8 cellular contexts compared by ENCODE assay signal in the genomic region with DNA sequence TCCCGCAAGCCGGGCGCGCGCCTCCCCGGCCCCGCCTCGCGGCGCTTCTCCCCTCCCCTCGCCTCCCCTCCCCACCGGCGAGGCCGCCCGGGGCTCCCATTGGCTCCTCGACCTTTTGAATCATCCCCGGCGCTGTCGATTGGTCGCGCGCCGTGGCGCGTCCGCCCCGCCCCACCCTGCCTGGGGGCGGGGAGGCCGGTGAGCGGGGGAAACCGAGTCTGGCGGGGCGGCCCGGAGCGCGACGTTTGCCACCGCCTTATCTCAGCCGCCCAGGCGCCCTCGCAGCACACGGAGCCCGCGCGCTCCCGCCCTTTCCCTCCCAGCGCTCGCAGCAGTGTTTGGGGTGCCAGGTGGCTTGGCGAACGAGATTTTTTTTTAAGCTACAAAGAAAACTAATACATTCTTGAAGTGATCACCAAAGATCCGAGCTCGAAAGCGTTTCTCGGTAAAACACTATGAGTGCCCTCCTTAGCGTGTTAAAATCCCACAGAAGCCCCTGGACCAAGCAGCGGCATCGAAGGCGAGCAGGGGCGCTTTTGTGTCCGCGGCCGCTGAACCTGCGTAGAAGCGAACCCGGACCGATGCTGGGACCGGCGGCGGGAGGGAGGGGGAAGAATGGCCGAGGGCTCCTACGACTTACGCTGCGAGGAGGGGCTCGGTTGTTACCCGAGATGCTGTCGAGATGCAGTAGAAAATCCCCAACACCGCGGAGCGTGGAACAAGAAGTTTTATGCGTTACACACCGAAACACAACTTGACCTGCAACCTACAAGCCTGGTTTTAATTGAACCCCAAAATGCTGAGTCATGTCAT. TPM values are rescaled to one million over a fixed set of nuclear protein-coding genes. Genes with fewer than 3 reads are reported as not detected.
DNase-seq lines count a peak whose midpoint lies in the region; ATAC-seq and TF ChIP-seq lines count a peak whose summit lies in the region.

No MANE protein-coding gene starts in this region.

- H3K4me3 Mint-ChIP-seq in Caco-2 (ENCODE audit: unreplicated experiment) (peak overlapping the region; percentile 74), endothelial cell (ENCODE audit: unreplicated experiment) (peak overlapping the region; percentile 93)

- BruUV-seq in Caco-2 (replicated peaks; lab: Mats Ljungman, UMichigan) = TSS peak; percentile 89

- H3K9ac ChIP-seq in NT2/D1 (ENCODE audit: insufficient read length, low read depth) = peak overlapping the region; percentile 93

- intact Hi-C loops in Caco-2 (cut with micrococcal nuclease; ENCODE audit: unreplicated experiment) = loop anchor here (1.0 kb wide), 2 partner anchors 10 to 13 kb away; no protein-coding TSS in a partner anchor

- peak; percentile 90 for ATAC-seq in GM21367 (IDR thresholded peaks at IDR 0.05; ENCODE audit: unreplicated experiment)

- TF ChIP-seq CTCF in Caco-2 (IDR thresholded peaks at IDR 0.05; ENCODE audit: insufficient read depth in 1 of 2, low read depth in 1 of 2, low read length in 1 of 2, severe bottlenecking in 1 of 2, unreplicated experiment in 1 of 2) (no peak), endothelial cell (IDR thresholded peaks at IDR 0.05; ENCODE audit: unreplicated experiment) (no peak)

- POLR2A ChIA-PET in Caco-2 (lab: Charles Lee) = interaction anchor here (1.0 to 1.6 kb wide), 3 partner anchors 10 to 350 kb away, joined by 3 to 8 read pairs (median 6); no protein-coding TSS in a partner anchor

- H3K36me3 ChIP-seq in Caco-2 (ENCODE audit: control insufficient read depth, insufficient read depth, low read length) (no peaks in the 10 kb centered on the region; the same call in 1 of the 2 replicates), NT2/D1 (ENCODE audit: insufficient read depth, insufficient read length, low read length) (peaks cover 5% of the 10 kb centered on the region)

- H3K27ac Mint-ChIP-seq in Caco-2 (ENCODE audit: unreplicated experiment) = peak overlapping the region; percentile 80
- peak overlapping the region; percentile 91 for H3K27ac Mint-ChIP-seq in endothelial cell (ENCODE audit: unreplicated experiment)

- peak overlapping the region; percentile 82 for H3K4me3 ChIP-seq in Caco-2 (ENCODE audit: low read depth, low read length)
- H3K4me3 ChIP-seq in NT2/D1 (ENCODE audit: insufficient read length, low read depth) = peak overlapping the region; percentile 90

- no peaks in the 10 kb centered on the region for H3K27me3 ChIP-seq in Caco-2 (replicated peaks; ENCODE audit: control insufficient read depth, insufficient read depth, low read length)
- peaks cover 6% of the 10 kb centered on the region for H3K27me3 ChIP-seq in NT2/D1 (ENCODE audit: insufficient read depth, insufficient read length)

- H3K4me1 Mint-ChIP-seq in Caco-2 (ENCODE audit: low read depth, unreplicated experiment) = peaks cover 24% of the 10 kb centered on the region
- peaks cover 45% of the 10 kb centered on the region for H3K4me1 Mint-ChIP-seq in endothelial cell (ENCODE audit: unreplicated experiment)

- CTCF ChIA-PET in Caco-2 (lab: Charles Lee) = interaction anchor here (1.1 to 2.6 kb wide), 2 partner anchors 10 to 12 kb away, joined by 5 to 11 read pairs; no protein-coding TSS in a partner anchor

- H3K36me3 Mint-ChIP-seq in Caco-2 (ENCODE audit: insufficient read depth, unreplicated experiment) (peaks cover 5% of the 10 kb centered on the region), endothelial cell (ENCODE audit: low read depth, unreplicated experiment) (peaks cover 3% of the 10 kb centered on the region)

- H3K9me3 Mint-ChIP-seq in Caco-2 (ENCODE audit: unreplicated experiment) (no peaks in the 10 kb centered on the region), endothelial cell (ENCODE audit: unreplicated experiment) (no peaks in the 10 kb centered on the region)

- H3K27me3 Mint-ChIP-seq in Caco-2 (ENCODE audit: insufficient read depth, unreplicated experiment) (no peaks in the 10 kb centered on the region), endothelial cell (ENCODE audit: unreplicated experiment) (peaks cover 14% of the 10 kb centered on the region)

- DNase-seq in Caco-2 (peak; percentile 92 to 94), HT1080 (ENCODE audit: low read depth) (peak; percentile 77), NT2/D1 (ENCODE audit: low read depth, low spot score) (peak; percentile 91), endothelial cell (ENCODE audit: low spot score) (peak; percentile 93), middle frontal gyrus (ENCODE audit: extremely low spot score, low spot score) (peak; percentile 93)
- peak; percentile 93 for DNase-seq in activated CD8-positive, alpha-beta memory T cell treated with anti-CD3 and anti-CD28 coated beads, Interleukin-2, amount 50 U/mL, for 48 hours
- peak; percentile 78 to 85 for DNase-seq in stimulated activated CD8-positive, alpha-beta memory T cell treated with anti-CD3 and anti-CD28 coated beads, Interleukin-2, amount 100 ng/mL, for 1 hour (ENCODE audit: low read depth in 2 of 2)

- H3K4me1 ChIP-seq in Caco-2 = peaks cover 23% of the 10 kb centered on the region
- H3K4me1 ChIP-seq in NT2/D1 (ENCODE audit: insufficient read depth, insufficient read length) = peaks cover 2% of the 10 kb centered on the region

- H3K9me3 ChIP-seq in Caco-2 (no peaks in the 10 kb centered on the region), NT2/D1 (ENCODE audit: insufficient read depth, low read length) (peaks cover 32% of the 10 kb centered on the region)

RNA-seq across cellular contexts. Expression of a gene that starts 0.4 kb away (rescaled TPM):
- total RNA-seq in Caco-2 (2022) (127 and 149 TPM in 2 replicates), endothelial cell (ENCODE audit: unreplicated experiment) (178 TPM)
- 37.8 and 45.9 TPM in 2 replicates for total RNA-seq in HT1080 (2014; rRNA removed; shearing (Covaris generic))
- 63.9 and 74.8 TPM in 2 replicates for polyA plus RNA-seq in HT1080 (2015; cell fraction: cytosol; rRNA removed)
- 127 and 140 TPM in 2 replicates for polyA plus RNA-seq in HT1080 (2015; cell fraction: nucleus; rRNA removed)

Comparison
In these comparisons a context has a peak if more than half of its experiments do, and no peak if none do; other contexts are left out.
1. Peak in every context shown above with its lines: DNase-seq, ATAC-seq and H3K4me3 ChIP-seq.